ENCODE assay signal across 1 cellular context in genomic region chr9:136364942-136365774, GRCh38.
TF ChIP-seq lines count a peak whose summit lies in the region.

No MANE protein-coding gene starts in this region.

TF ChIP-seq in SK-N-SH, 30 proteins besides CTCF, POLR2A, EP300 and RAD21:
- no peak for TF ChIP-seq REST (IDR thresholded peaks at IDR 0.05; ENCODE audit: low read depth, low read length)
- peak; percentile 56; the same call in 1 of the 2 replicates for TF ChIP-seq RCOR1 (IDR thresholded peaks at IDR 0.05; ENCODE audit: low read length)
- peak; percentile 80 for TF ChIP-seq MXI1 (IDR thresholded peaks at IDR 0.05; ENCODE audit: low read depth, low read length)
- peak; percentile 62 for TF ChIP-seq CHD2 (IDR thresholded peaks at IDR 0.05; ENCODE audit: low read length, partially characterized antibody)
- TF ChIP-seq NFIC (IDR thresholded peaks at IDR 0.05; ENCODE audit: borderline replicate concordance): peak; percentile 60; the same call in 1 of the 2 replicates
- TF ChIP-seq SIN3A (IDR thresholded peaks at IDR 0.05; ENCODE audit: borderline replicate concordance, low read depth, low read length): no peak
- TF ChIP-seq FOXJ3 (CRISPR knock-in tag; IDR thresholded peaks at IDR 0.05): 0 out of 2 replicates have a peak, but pooled peaks have one; percentile 22
